ENCODE assay signal across 7 cellular contexts in the genomic region with DNA sequence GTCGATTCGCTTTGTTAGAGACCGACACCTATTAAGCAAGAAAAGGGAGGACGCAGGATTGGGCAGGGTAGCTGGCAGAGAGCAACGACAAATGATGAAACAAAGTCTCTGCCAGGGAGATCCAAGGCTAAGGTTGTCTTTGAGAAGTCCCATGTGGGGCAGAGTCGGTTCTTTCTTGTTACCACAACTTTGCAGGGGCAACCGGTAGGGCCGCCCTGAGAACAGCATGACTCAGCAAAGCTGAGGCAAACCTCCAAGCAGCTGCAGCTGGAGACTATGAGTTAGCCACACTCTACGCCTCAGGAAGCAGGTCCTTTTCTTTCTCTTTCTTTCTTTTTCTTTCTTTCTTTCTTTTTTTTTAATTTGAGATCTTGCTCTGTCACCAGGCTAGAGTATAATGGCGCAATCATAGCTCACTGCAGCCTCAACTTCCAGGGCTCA.
A peak's percentile ranks its signal among the peaks of the same experiment; 100 is the strongest.
DNase-seq lines count a peak whose midpoint lies in the region; ATAC-seq and TF ChIP-seq lines count a peak whose summit lies in the region.

No MANE protein-coding gene starts in this region.

- ATAC-seq in GM18519 (IDR thresholded peaks at IDR 0.05; ENCODE audit: low FRiP score, unreplicated experiment) = peak; percentile 77
- ATAC-seq in HG02798 (IDR thresholded peaks at IDR 0.05; ENCODE audit: poor library complexity, unreplicated experiment) = peak; percentile 94
- ATAC-seq in activated T-cell treated with anti-CD3 and anti-CD28 coated beads, Interleukin-2, amount 50 U/mL, for 72 hours (replicated peaks in 1 of 2) = peak; percentile 91 to 97

- no peaks in the 10 kb centered on the region for H3K36me3 Mint-ChIP-seq in activated T-cell treated with anti-CD3 and anti-CD28 coated beads, Interleukin-2, amount 50 U/mL, for 72 hours (ENCODE audit: insufficient read depth in 2 of 2)

- peaks cover 4% of the 10 kb centered on the region for H3K27me3 Mint-ChIP-seq in activated T-cell treated with anti-CD3 and anti-CD28 coated beads, Interleukin-2, amount 50 U/mL, for 72 hours (ENCODE audit: low read depth)

- peak overlapping the region; percentile 45 for H3K27ac ChIP-seq in left ventricle myocardium inferior (replicated peaks)

- no peaks in the 10 kb centered on the region for H3K27me3 ChIP-seq in left ventricle myocardium inferior (ENCODE audit: low read depth)

- H3K9me3 ChIP-seq in left ventricle myocardium inferior (replicated peaks) = no peaks in the 10 kb centered on the region

- intact Hi-C loops in left ventricle myocardium inferior (cut with micrococcal nuclease) = no loop called here

- H3K4me3 Mint-ChIP-seq in activated T-cell treated with anti-CD3 and anti-CD28 coated beads, Interleukin-2, amount 50 U/mL, for 72 hours = peak overlapping the region; percentile 43 to 73

- H3K9me3 Mint-ChIP-seq in activated T-cell treated with anti-CD3 and anti-CD28 coated beads, Interleukin-2, amount 50 U/mL, for 72 hours = no peaks in the 10 kb centered on the region

- H3K36me3 ChIP-seq in left ventricle myocardium inferior = no peaks in the 10 kb centered on the region

- TF ChIP-seq CTCF in left ventricle myocardium inferior (IDR thresholded peaks at IDR 0.05; ENCODE audit: borderline replicate concordance) = peak; percentile 11

- no peak overlapping the region for H3K4me3 ChIP-seq in left ventricle myocardium inferior

- peak; percentile 3 for DNase-seq in NCI-H69 (lab: John Stamatoyannopoulos, UW)
- peak; percentile 52 to 58 for DNase-seq in activated T-cell treated with anti-CD3 and anti-CD28 coated beads, Interleukin-2, amount 50 U/mL, for 72 hours
- DNase-seq in left ventricle myocardium inferior = peak; percentile 57
- peak; percentile 22 to 48 for DNase-seq in stimulated activated CD4-positive, alpha-beta T cell treated with anti-CD3 and anti-CD28 coated beads, Interleukin-4, amount 100 ng/mL, for 4 hours
- no peak for DNase-seq in foreskin melanocyte

- peaks cover 24% of the 10 kb centered on the region for H3K4me1 Mint-ChIP-seq in activated T-cell treated with anti-CD3 and anti-CD28 coated beads, Interleukin-2, amount 50 U/mL, for 72 hours (ENCODE audit: low read depth)

- peaks cover 37% of the 10 kb centered on the region for H3K4me1 ChIP-seq in left ventricle myocardium inferior

- H3K27ac Mint-ChIP-seq in activated T-cell treated with anti-CD3 and anti-CD28 coated beads, Interleukin-2, amount 50 U/mL, for 72 hours = peak overlapping the region; percentile 78
